23 cellular contexts compared by ENCODE assay signal in the genomic region with DNA sequence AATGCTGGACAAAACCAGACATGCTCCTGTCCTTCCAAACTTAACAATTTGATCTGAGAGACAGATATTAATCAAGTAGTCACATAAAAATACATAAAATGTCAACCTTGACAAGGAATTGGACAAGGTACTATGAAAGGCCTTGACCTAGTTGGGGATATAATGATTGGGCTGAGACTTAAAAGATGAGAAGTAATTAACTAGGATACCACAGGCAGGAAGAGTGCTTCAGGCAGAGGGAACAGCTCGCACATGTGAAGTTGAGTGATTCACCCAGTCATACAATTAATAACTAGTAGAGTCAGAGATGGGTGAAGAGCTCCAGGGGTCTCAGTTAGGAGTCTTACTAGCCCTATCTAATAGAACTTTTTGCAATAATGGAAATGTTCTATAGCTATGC.
A peak's percentile ranks its signal among the peaks of the same experiment; 100 is the strongest.
DNase-seq lines count a peak whose midpoint lies in the region; ATAC-seq, FAIRE-seq and TF ChIP-seq lines count a peak whose summit lies in the region.
"Had no signal": no experiment of that assay in that cellular context is flagged by ENCODE, and none has a peak within 500 bp of the region (broad histone marks: within the 10 kb centered on the region; RNA-seq: fewer than 3 reads in every experiment).

No MANE protein-coding gene starts in this region.

- CTCF ChIA-PET in A549 (lab: Yijun Ruan, JAX) = interaction anchor here (0.5 to 1.5 kb wide), 2 partner anchors 19 to 1087 kb away, joined by 3 to 5 read pairs; no protein-coding TSS in a partner anchor
- CTCF ChIA-PET in IMR-90 (lab: Yijun Ruan, JAX) = interaction anchor here (0.6 to 1.5 kb wide), 2 partner anchors 19 to 421 kb away, joined by 3 to 4 read pairs; no protein-coding TSS in a partner anchor
- CTCF ChIA-PET in CD4-positive, alpha-beta T cell (lab: Charles Lee) = no interaction called here

- no peak for DNase-seq in A549 (ENCODE audit: low read depth in 1 of 2, low spot score in 1 of 2)
- DNase-seq in IMR-90 = no peak
- no peak for DNase-seq in chondrocyte (ENCODE audit: low spot score)
- peak; percentile 80 for DNase-seq in kidney tubule cell (ENCODE audit: low spot score)
- DNase-seq in body of pancreas = no peak
- no peak for DNase-seq in CD4-positive, alpha-beta T cell
- DNase-seq: activated CD8-positive, alpha-beta T cell treated with anti-CD3 and anti-CD28 coated beads, Interleukin-2, amount 10 ng/mL, durations not matched to agents 7 days and 5 days; activated naive CD4-positive, alpha-beta T cell treated with Interleukin-2 at 50 U/mL for 16 hours; activated T-cell treated with anti-CD3 and anti-CD28 coated beads, Interleukin-2, amount 50 U/mL, for 24 hours; amniotic stem cell; effector memory CD4-positive, alpha-beta T cell; head of caudate nucleus; NCI-H187; PC-9 had no signal

- H3K4ac ChIP-seq in IMR-90 (ENCODE audit: low read depth, low read length) = peak overlapping the region; percentile 96

- H3K4me1 ChIP-seq in A549 (peaks cover 21% of the 10 kb centered on the region), IMR-90 (ENCODE audit: control insufficient read depth, insufficient read depth, low read length) (peaks cover 32% of the 10 kb centered on the region), body of pancreas (peaks cover 4% of the 10 kb centered on the region)

- FAIRE-seq in A549 (lab: Jason Lieb, UNC) = no peak
- FAIRE-seq: GM12878, GM19239 had no signal

- H3K4me3 ChIP-seq in A549 (no peak overlapping the region), IMR-90 (ENCODE audit: insufficient read depth, low read depth, low read length) (no peak overlapping the region), body of pancreas (no peak overlapping the region)
- H3K4me3 ChIP-seq: GM12878, PC-9, SK-N-MC had no signal

- H4K91ac ChIP-seq in IMR-90 (ENCODE audit: insufficient read depth, low read depth, low read length) = peak overlapping the region; percentile 94

- H3K27me3 ChIP-seq in IMR-90 (ENCODE audit: control insufficient read depth, insufficient read depth, low read length) = no peaks in the 10 kb centered on the region
- no peaks in the 10 kb centered on the region for H3K27me3 ChIP-seq in body of pancreas
- no peaks in the 10 kb centered on the region for H3K27me3 ChIP-seq in CD4-positive, alpha-beta T cell (ENCODE audit: control insufficient read depth, insufficient read depth, low read length)

- H3K9me1 ChIP-seq in IMR-90 (ENCODE audit: insufficient read depth, low read length) = peaks cover 20% of the 10 kb centered on the region

- peak overlapping the region; percentile 99 for H2BK20ac ChIP-seq in IMR-90 (ENCODE audit: low read depth, low read length)

- H2AK9ac ChIP-seq in IMR-90 (replicated peaks; ENCODE audit: low read depth, low read length, poor library complexity) = peak overlapping the region; percentile 46

- no peak overlapping the region for H3K4me2 ChIP-seq in A549
- peak overlapping the region; percentile 43; the same call in 1 of the 2 replicates for H3K4me2 ChIP-seq in IMR-90 (ENCODE audit: low read depth, low read length)
- H3K4me2 ChIP-seq: PC-9 had no signal

- no peaks in the 10 kb centered on the region for H4K20me1 ChIP-seq in IMR-90 (ENCODE audit: insufficient read depth, low read length)

- H2AFZ ChIP-seq in IMR-90 (replicated peaks; ENCODE audit: low read length, poor library complexity) = no peak overlapping the region
- H2AFZ ChIP-seq: PC-9 had no signal

- H3K36me3 ChIP-seq in IMR-90 (ENCODE audit: control insufficient read depth, insufficient read depth, low read length) = no peaks in the 10 kb centered on the region
- no peaks in the 10 kb centered on the region for H3K36me3 ChIP-seq in body of pancreas (replicated peaks in 1 of 2; ENCODE audit: insufficient read depth in 1 of 2, low read depth in 2 of 2)

- no peak overlapping the region for H3K4me3 Mint-ChIP-seq in chondrocyte (ENCODE audit: unreplicated experiment)
- no peak overlapping the region for H3K4me3 Mint-ChIP-seq in CD4-positive, alpha-beta T cell
- H3K4me3 Mint-ChIP-seq: activated CD8-positive, alpha-beta T cell treated with anti-CD3 and anti-CD28 coated beads, Interleukin-2, amount 10 ng/mL, durations not matched to agents 7 days and 5 days; activated T-cell treated with anti-CD3 and anti-CD28 coated beads, Interleukin-2, amount 50 U/mL, for 24 hours; central memory CD8-positive, alpha-beta T cell; T-helper 2 cell treated with Interferon-gamma antibody and Interleukin-4, amounts not matched to agents 5 μg/mL and 100 μg/mL, for 36 hours; WTC11 had no signal

- TF ChIP-seq CTCF in A549 (IDR thresholded peaks at IDR 0.05) (no peak), IMR-90 (conservative IDR thresholded peaks at IDR 0.05; ENCODE audit: low read depth, low read length) (no peak), chondrocyte (IDR thresholded peaks at IDR 0.05) (no peak), body of pancreas (IDR thresholded peaks at IDR 0.05) (no peak)
- TF ChIP-seq CTCF in CD4-positive, alpha-beta T cell (IDR thresholded peaks at IDR 0.05) = no peak

- no TSS peak for BruUV-seq in IMR-90 (replicated peaks; lab: Mats Ljungman, UMichigan)

- H2BK120ac ChIP-seq in IMR-90 (ENCODE audit: low read depth, low read length) = peak overlapping the region; percentile 99

- intact Hi-C loops in IMR-90 (cut with micrococcal nuclease) (loop anchor here (2.0 to 5.0 kb wide), 2 partner anchors 29 to 211 kb away; no protein-coding TSS in a partner anchor), body of pancreas (cut with DNase I) (no loop called here)
- intact Hi-C loops in CD4-positive, alpha-beta T cell (cut with DNase I, micrococcal nuclease) = no loop called here

- H3K36me3 Mint-ChIP-seq in chondrocyte (ENCODE audit: low read depth) = peaks cover 6% of the 10 kb centered on the region
- no peaks in the 10 kb centered on the region for H3K36me3 Mint-ChIP-seq in CD4-positive, alpha-beta T cell (ENCODE audit: low read depth)

- H4K5ac ChIP-seq in IMR-90 (ENCODE audit: low read depth, low read length) = peak overlapping the region; percentile 93

- peak overlapping the region; percentile 99 for H2AK5ac ChIP-seq in IMR-90 (ENCODE audit: low read depth, low read length)

- peak overlapping the region; percentile 59; the same call in 1 of the 2 replicates for H3K9ac ChIP-seq in IMR-90 (ENCODE audit: low read depth, low read length)

- TF ChIP-seq POLR2A in A549 (IDR thresholded peaks at IDR 0.05; ENCODE audit: low read length) (no peak), IMR-90 (IDR thresholded peaks at IDR 0.05; ENCODE audit: low read depth, low read length) (no peak; the same call in none of the 2 replicates), body of pancreas (IDR thresholded peaks at IDR 0.05) (no peak)

- peak overlapping the region; percentile 94 for H2BK15ac ChIP-seq in IMR-90 (ENCODE audit: low read depth, low read length)

- dilution Hi-C loops in IMR-90 (cut with HindIII; ENCODE audit: low sequenced_read_pairs, unreplicated experiment) = no loop called here

- peak overlapping the region; percentile 98 for H3K27ac Mint-ChIP-seq in chondrocyte (ENCODE audit: unreplicated experiment)
- H3K27ac Mint-ChIP-seq in CD4-positive, alpha-beta T cell = no peak overlapping the region
- H3K27ac Mint-ChIP-seq: activated CD8-positive, alpha-beta T cell treated with anti-CD3 and anti-CD28 coated beads, Interleukin-2, amount 10 ng/mL, durations not matched to agents 7 days and 5 days; activated T-cell treated with anti-CD3 and anti-CD28 coated beads, Interleukin-2, amount 50 U/mL, for 24 hours; T-helper 2 cell treated with Interferon-gamma antibody and Interleukin-4, amounts not matched to agents 5 μg/mL and 100 μg/mL, for 36 hours; WTC11 had no signal

- peaks cover 40% of the 10 kb centered on the region for H3K9me3 Mint-ChIP-seq in chondrocyte (ENCODE audit: low read depth)
- peaks cover 10% of the 10 kb centered on the region for H3K9me3 Mint-ChIP-seq in CD4-positive, alpha-beta T cell

- peak overlapping the region; percentile 99 for H3K14ac ChIP-seq in IMR-90 (replicated peaks; ENCODE audit: low read depth, low read length)

- peak overlapping the region; percentile 99 for H3K23ac ChIP-seq in IMR-90 (ENCODE audit: low read depth, low read length)

- peak overlapping the region; percentile 91 to 97 for H4K8ac ChIP-seq in IMR-90 (ENCODE audit: low read depth in 2 of 2, low read length in 2 of 2)

- peaks cover 0 to 18% of the 10 kb centered on the region in 2 experiments; a peak in 2 of 4 replicates for H3K79me1 ChIP-seq in IMR-90 (ENCODE audit: low read depth in 1 of 2, low read length in 2 of 2)

- H3K18ac ChIP-seq in IMR-90 (ENCODE audit: low read depth, low read length) = peak overlapping the region; percentile 97

- H3K27me3 Mint-ChIP-seq in chondrocyte (ENCODE audit: low read depth) = no peaks in the 10 kb centered on the region
- H3K27me3 Mint-ChIP-seq in CD4-positive, alpha-beta T cell = no peaks in the 10 kb centered on the region
- H3K27me3 Mint-ChIP-seq: activated T-cell treated with anti-CD3 and anti-CD28 coated beads, Interleukin-2, amount 50 U/mL, for 24 hours; central memory CD8-positive, alpha-beta T cell had no signal

- ATAC-seq in A549 (no peak), IMR-90 (ENCODE audit: low read depth) (no peak), body of pancreas (no peak), HG02840 (IDR thresholded peaks at IDR 0.05; ENCODE audit: low FRiP score, unreplicated experiment) (no peak)
- ATAC-seq in activated CD4-positive, CD25-positive, alpha-beta regulatory T cell treated with anti-CD3 and anti-CD28 coated beads, Interleukin-2, amount 50 U/mL, for 24 hours = no peak
- ATAC-seq in CD4-positive, alpha-beta T cell (ENCODE audit: poor library complexity) = no peak
- ATAC-seq: activated CD8-positive, alpha-beta T cell treated with anti-CD3 and anti-CD28 coated beads, Interleukin-2, amount 10 ng/mL, durations not matched to agents 7 days and 5 days; GM12878; WTC11 had no signal

- peak overlapping the region; percentile 95 for H3K56ac ChIP-seq in IMR-90 (ENCODE audit: extremely low read depth, insufficient read depth, low read length)

- peak overlapping the region; percentile 100 for H2BK5ac ChIP-seq in IMR-90 (ENCODE audit: low read depth, low read length, poor library complexity, severe bottlenecking)

- WGBS in A549 (ENCODE audit: missing lambda C conversion rate) = 79% methylated on average over 1 of the region's 1 CpG
- WGBS in IMR-90 (ENCODE audit: extremely low coverage in 2 of 2, insufficient read length in 1 of 2), 2 experiments = no CpG with 5 or more reads among the region's 1 CpG
- WGBS in body of pancreas, 2 donors = 84 to 93% methylated on average over 1 of the region's 1 CpG

- TF ChIP-seq RAD21 in A549 (conservative IDR thresholded peaks at IDR 0.05 in 1 of 2, IDR thresholded peaks at IDR 0.05 in 1 of 2) = no peak
- no peak for TF ChIP-seq RAD21 in IMR-90 (IDR thresholded peaks at IDR 0.05; ENCODE audit: low read length)

- peaks cover 51% of the 10 kb centered on the region for H3K4me1 Mint-ChIP-seq in chondrocyte (ENCODE audit: low read depth)
- no peaks in the 10 kb centered on the region for H3K4me1 Mint-ChIP-seq in CD4-positive, alpha-beta T cell (ENCODE audit: low read depth)
- H3K4me1 Mint-ChIP-seq: central memory CD8-positive, alpha-beta T cell had no signal

- in situ Hi-C loops in IMR-90 (cut with MboI; ENCODE audit: low sequenced_read_pairs) = no loop called here

- peaks cover 41% of the 10 kb centered on the region for H3K9me3 ChIP-seq in A549
- H3K9me3 ChIP-seq in IMR-90 (ENCODE audit: control insufficient read depth, insufficient read depth, low read length) = peaks cover 11% of the 10 kb centered on the region
- peaks cover 0 to 11% (median 0%) of the 10 kb centered on the region in 3 donors for H3K9me3 ChIP-seq in body of pancreas
- peaks cover 10% of the 10 kb centered on the region for H3K9me3 ChIP-seq in CD4-positive, alpha-beta T cell (ENCODE audit: control insufficient read depth, low read length)

- TF ChIP-seq EP300 in A549 (IDR thresholded peaks at IDR 0.05) = no peak

- peak overlapping the region; percentile 56 to 71 for H3K27ac ChIP-seq in A549
- peak overlapping the region; percentile 76 for H3K27ac ChIP-seq in IMR-90 (ENCODE audit: insufficient read depth, low read length)
- H3K27ac ChIP-seq in body of pancreas = no peak overlapping the region
- no peak overlapping the region for H3K27ac ChIP-seq in CD4-positive, alpha-beta T cell (ENCODE audit: low read depth, low read length)
- H3K27ac ChIP-seq: C4-2B, PC-9, SK-N-MC had no signal

- POLR2A ChIA-PET in A549 (lab: Yijun Ruan, JAX) = no interaction called here
- POLR2A ChIA-PET in IMR-90 (lab: Charles Lee; ENCODE audit: unreplicated experiment) = interaction anchor here (0.5 to 0.6 kb wide), 2 partner anchors 10 to 203 kb away, joined by 3 to 4 read pairs; no protein-coding TSS in a partner anchor
- POLR2A ChIA-PET in CD4-positive, alpha-beta T cell (lab: Charles Lee) = no interaction called here

Comparison
In these comparisons a context has a peak if more than half of its experiments do, and no peak if none do; other contexts are left out.
1. H3K27ac ChIP-seq: peak in A549 (2 of 2) and IMR-90 (single experiment); none in body of pancreas (0 of 4) and CD4-positive, alpha-beta T cell (single experiment).